In the genomic region with DNA sequence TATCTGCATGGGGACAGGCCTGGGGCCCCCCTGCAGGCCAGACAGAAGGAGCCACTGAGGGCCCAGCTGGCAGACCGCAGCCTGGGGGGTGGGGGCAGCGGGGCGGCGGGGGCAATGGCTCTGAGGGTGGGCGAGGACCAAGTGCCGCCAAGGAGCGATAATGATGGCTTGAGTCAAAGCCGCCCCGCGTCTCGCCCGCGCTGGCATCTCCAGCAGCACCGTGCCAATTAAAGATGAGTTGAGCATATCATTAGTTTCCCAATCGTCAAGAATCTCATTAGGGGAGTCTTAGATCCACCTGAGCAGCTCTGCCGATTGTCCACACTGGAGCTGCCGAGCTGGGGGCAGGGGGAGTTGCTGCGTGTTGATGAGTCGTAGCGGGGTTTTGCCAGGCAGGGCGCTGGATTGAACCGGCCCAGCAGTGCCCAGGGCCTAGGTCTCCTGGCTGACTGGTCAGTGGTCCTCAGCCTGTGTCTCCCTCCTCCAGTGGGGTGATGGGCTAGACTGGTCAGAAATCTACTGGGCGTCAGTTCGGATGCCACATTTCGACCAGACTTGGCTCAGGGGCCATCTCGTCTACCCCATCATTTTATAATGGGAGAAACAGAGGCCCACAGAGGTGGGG, we compare ENCODE assay signal across 30 cellular contexts. TPM values are rescaled to one million over a fixed set of nuclear protein-coding genes. Genes with fewer than 3 reads are reported as not detected.
"Had no signal": no experiment of that assay in that cellular context is flagged by ENCODE, and none has a peak within 500 bp of the region (broad histone marks: within the 10 kb centered on the region; RNA-seq: fewer than 3 reads in every experiment).

No MANE protein-coding gene starts in this region.

- H3K4me1 Mint-ChIP-seq: activated naive CD8-positive, alpha-beta T cell treated with anti-CD3 and anti-CD28 coated beads for 36 hours; immature natural killer cell; stimulated activated memory B cell treated with anti-CD40 and anti-IgM and Interleukin-4, amounts not matched to agents 10 μg/mL and 1 μg/mL and 100 μg/mL, for 72 hours had no signal

- H2AFZ ChIP-seq: hepatocyte had no signal

- H3K79me2 ChIP-seq: hepatocyte had no signal

- H3K27ac ChIP-seq: colonic mucosa, left lung, neutrophil, right lobe of liver, skin epidermis, stomach, transverse colon, vagina, VCaP had no signal

- H3K4me2 ChIP-seq: hepatocyte had no signal

- H3K27ac Mint-ChIP-seq: activated naive CD8-positive, alpha-beta T cell treated with anti-CD3 and anti-CD28 coated beads for 36 hours; activated T-cell treated with anti-CD3 and anti-CD28 coated beads, Interleukin-2, amount 50 U/mL, for 24 hours; effector memory CD8-positive, alpha-beta T cell; immature natural killer cell; naive thymus-derived CD8-positive, alpha-beta T cell; stimulated activated memory B cell treated with anti-CD40 and anti-IgM and Interleukin-4, amounts not matched to agents 10 μg/mL and 1 μg/mL and 100 μg/mL, for 72 hours; T-helper 17 cell had no signal

- H3K9me3 Mint-ChIP-seq: activated naive CD8-positive, alpha-beta T cell treated with anti-CD3 and anti-CD28 coated beads for 36 hours; activated T-cell treated with anti-CD3 and anti-CD28 coated beads, Interleukin-2, amount 50 U/mL, for 24 hours; effector memory CD8-positive, alpha-beta T cell; immature natural killer cell; naive thymus-derived CD8-positive, alpha-beta T cell; stimulated activated memory B cell treated with anti-CD40 and anti-IgM and Interleukin-4, amounts not matched to agents 10 μg/mL and 1 μg/mL and 100 μg/mL, for 72 hours had no signal

- ATAC-seq: effector memory CD8-positive, alpha-beta T cell; naive thymus-derived CD8-positive, alpha-beta T cell; T-helper 17 cell had no signal

- H3K36me3 Mint-ChIP-seq: activated naive CD8-positive, alpha-beta T cell treated with anti-CD3 and anti-CD28 coated beads for 36 hours; immature natural killer cell; naive thymus-derived CD8-positive, alpha-beta T cell; stimulated activated memory B cell treated with anti-CD40 and anti-IgM and Interleukin-4, amounts not matched to agents 10 μg/mL and 1 μg/mL and 100 μg/mL, for 72 hours had no signal

- H3K9me3 ChIP-seq: colonic mucosa, left lung, neutrophil, right lobe of liver, stomach, transverse colon, vagina had no signal

- FAIRE-seq: astrocyte, bronchial epithelial cell, endothelial cell of umbilical vein, frontal cortex had no signal

- H3K27me3 ChIP-seq: colonic mucosa, right lobe of liver, vagina had no signal

- H3K4me1 ChIP-seq: colonic mucosa, left lung, right lobe of liver, stomach, transverse colon, vagina had no signal

- H3K4me3 Mint-ChIP-seq: activated naive CD8-positive, alpha-beta T cell treated with anti-CD3 and anti-CD28 coated beads for 36 hours; activated T-cell treated with anti-CD3 and anti-CD28 coated beads, Interleukin-2, amount 50 U/mL, for 24 hours; effector memory CD8-positive, alpha-beta T cell; immature natural killer cell; naive thymus-derived CD8-positive, alpha-beta T cell; stimulated activated memory B cell treated with anti-CD40 and anti-IgM and Interleukin-4, amounts not matched to agents 10 μg/mL and 1 μg/mL and 100 μg/mL, for 72 hours; T-helper 17 cell had no signal

- H3K4me3 ChIP-seq: colonic mucosa, dorsolateral prefrontal cortex, hepatocyte, left lung, lung, right lobe of liver, skin epidermis, stomach, transverse colon, vagina had no signal

- H3K36me3 ChIP-seq: colonic mucosa, left lung, neutrophil, right lobe of liver, stomach, transverse colon, vagina had no signal

- DNase-seq: activated CD4-positive, alpha-beta T cell treated with anti-CD3 and anti-CD28 coated beads for 1 hour; activated CD4-positive, alpha-beta T cell treated with anti-CD3 and anti-CD28 coated beads, Interleukin-2, amount 50 U/mL, for 4 hours; activated CD8-positive, alpha-beta memory T cell treated with anti-CD3 and anti-CD28 coated beads for 24 hours; activated CD8-positive, alpha-beta memory T cell treated with anti-CD3 and anti-CD28 coated beads, Interleukin-2, amount 50 U/mL, for 4 hours; activated naive CD4-positive, alpha-beta T cell treated with Interleukin-2 at 50 U/mL for 16 hours; activated naive CD8-positive, alpha-beta T cell treated with anti-CD3 and anti-CD28 coated beads for 36 hours; activated T-cell treated with anti-CD3 and anti-CD28 coated beads, Interleukin-2, amount 50 U/mL, for 24 hours; colonic mucosa; dorsolateral prefrontal cortex; effector memory CD8-positive, alpha-beta T cell; immature natural killer cell; right lobe of liver; stimulated activated CD4-positive, alpha-beta T cell treated with anti-CD3 and anti-CD28 coated beads, Interleukin-2, amount 100 ng/mL, for 24 hours; stomach; T-helper 17 cell; transverse colon had no signal

RNA-seq across cellular contexts. Expression of gene TMEM184A, which starts 54.8 kb away (rescaled TPM):
- total RNA-seq: endothelial cell of umbilical vein; frontal cortex; naive thymus-derived CD8-positive, alpha-beta T cell; T-helper 17 cell; temporal lobe had no signal

RNA-seq across cellular contexts. Expression of gene ELFN1, which starts 59.3 kb away (rescaled TPM):
- total RNA-seq: naive thymus-derived CD8-positive, alpha-beta T cell; T-helper 17 cell had no signal
